Comparison of ENCODE assay signal across 11 cellular contexts in genomic region chr1:43058545-43059360, GRCh38.
DNase-seq lines count a peak whose midpoint lies in the region; ATAC-seq, FAIRE-seq and TF ChIP-seq lines count a peak whose summit lies in the region.
"Had no signal": no experiment of that assay in that cellular context is flagged by ENCODE, and none has a peak within 500 bp of the region (broad histone marks: within the 10 kb centered on the region; RNA-seq: fewer than 3 reads in every experiment).

No MANE protein-coding gene starts in this region.

- peak overlapping the region in 2 of 8 donors; percentile 16 to 38 for H3K4me3 Mint-ChIP-seq in CD4-positive, alpha-beta memory T cell

- H3K79me2 ChIP-seq in OCI-LY7 (ENCODE audit: insufficient read depth, low read depth, low read length): no peaks in the 10 kb centered on the region
- H3K79me2 ChIP-seq in endothelial cell of umbilical vein (ENCODE audit: control insufficient read depth, insufficient read depth, low read length): no peaks in the 10 kb centered on the region
- H3K79me2 ChIP-seq in trophoblast cell (ENCODE audit: control insufficient read depth, insufficient read depth, low read length, poor library complexity): no peaks in the 10 kb centered on the region

- POLR2A ChIA-PET in OCI-LY7 (lab: Charles Lee): no interaction called here
- POLR2A ChIA-PET in endothelial cell of umbilical vein (lab: Charles Lee): no interaction called here
- POLR2A ChIA-PET in CD4-positive, alpha-beta memory T cell (lab: Charles Lee; ENCODE audit: partially characterized antibody): interaction anchor here (0.8 to 1.2 kb wide), 3 partner anchors 15 to 137 kb away, joined by 3 read pairs; no protein-coding TSS in a partner anchor

- peak overlapping the region; percentile 11 for H4K12ac ChIP-seq in trophoblast cell (ENCODE audit: low read depth, low read length)

- H3K79me1 ChIP-seq in trophoblast cell (ENCODE audit: low read length): peaks cover 18% of the 10 kb centered on the region

- no peak overlapping the region for H3K4me3 ChIP-seq in OCI-LY7 (ENCODE audit: low read depth, low read length, poor library complexity, severe bottlenecking)
- no peak overlapping the region for H3K4me3 ChIP-seq in endothelial cell of umbilical vein (replicated peaks in 1 of 3; ENCODE audit: insufficient read depth in 1 of 3, low read depth in 1 of 3, low read length in 3 of 3)
- no peak overlapping the region for H3K4me3 ChIP-seq in trophoblast cell (ENCODE audit: low read depth, low read length)
- no peak overlapping the region for H3K4me3 ChIP-seq in CD4-positive, alpha-beta memory T cell (ENCODE audit: low read length in 2 of 2)
- H3K4me3 ChIP-seq: dorsolateral prefrontal cortex had no signal

- peak overlapping the region; percentile 15; the same call in 1 of the 2 replicates for H3K4me2 ChIP-seq in OCI-LY7 (ENCODE audit: low read length)
- no peak overlapping the region for H3K4me2 ChIP-seq in endothelial cell of umbilical vein (ENCODE audit: insufficient read depth, low read length)
- peak overlapping the region; percentile 22 for H3K4me2 ChIP-seq in trophoblast cell (ENCODE audit: low read length)

- BruUV-seq in OCI-LY7 (replicated peaks; lab: Mats Ljungman, UMichigan) (no TSS peak), endothelial cell of umbilical vein (replicated peaks; lab: Mats Ljungman, UMichigan) (no TSS peak)

- TF ChIP-seq CTCF in OCI-LY7 (conservative IDR thresholded peaks at IDR 0.05; ENCODE audit: low read length) (no peak), endothelial cell of umbilical vein (IDR thresholded peaks at IDR 0.05; ENCODE audit: extremely low read depth in 1 of 2, insufficient read depth in 1 of 2, low read depth in 1 of 2, low read length in 2 of 2) (no peak)

- peak overlapping the region; percentile 38 for H3K14ac ChIP-seq in trophoblast cell (ENCODE audit: low read length)

- no peak overlapping the region for H3K23ac ChIP-seq in trophoblast cell (ENCODE audit: low read length)

- no peaks in the 10 kb centered on the region for H3K9me3 Mint-ChIP-seq in CD4-positive, alpha-beta memory T cell

- H3K9me3 ChIP-seq in OCI-LY7 (ENCODE audit: low read length): no peaks in the 10 kb centered on the region
- no peaks in the 10 kb centered on the region for H3K9me3 ChIP-seq in endothelial cell of umbilical vein (replicated peaks; ENCODE audit: control insufficient read depth, insufficient read depth, low read length)
- no peaks in the 10 kb centered on the region for H3K9me3 ChIP-seq in trophoblast cell (ENCODE audit: insufficient read depth, low read depth, low read length)
- no peaks in the 10 kb centered on the region for H3K9me3 ChIP-seq in CD4-positive, alpha-beta memory T cell (ENCODE audit: control insufficient read depth in 1 of 2, low read length in 2 of 2)

- H2AK5ac ChIP-seq in trophoblast cell (ENCODE audit: low read length): peak overlapping the region; percentile 49

- DNase-seq in DMS153 (lab: John Stamatoyannopoulos, UW) (peak; percentile 30), DMS153 treated with DMSO at 0.1 percent for 48 hours (lab: John Stamatoyannopoulos, UW; ENCODE audit: unreplicated experiment) (no peak), OCI-LY7 (ENCODE audit: low spot score) (no peak), endothelial cell of umbilical vein (ENCODE audit: low read depth, low spot score) (peak; percentile 7), trophoblast cell (no peak), activated gamma-delta T cell treated with Interleukin-2 at 50 U/mL for 16 hours (no peak)
- no peak for DNase-seq in CD4-positive, alpha-beta memory T cell
- DNase-seq: SHP77 had no signal

- no peaks in the 10 kb centered on the region for H3K9me1 ChIP-seq in endothelial cell of umbilical vein (replicated peaks; ENCODE audit: control insufficient read depth, extremely low read depth, insufficient read depth, low read length)

- H2AFZ ChIP-seq in OCI-LY7 (ENCODE audit: low read length) (no peak overlapping the region), endothelial cell of umbilical vein (ENCODE audit: low read depth, low read length) (no peak overlapping the region), trophoblast cell (ENCODE audit: insufficient read depth, low read length, poor library complexity) (peak overlapping the region; percentile 62)

- no peaks in the 10 kb centered on the region for H3K36me3 Mint-ChIP-seq in CD4-positive, alpha-beta memory T cell

- H3K27ac ChIP-seq in OCI-LY7 (ENCODE audit: low read depth, low read length, poor library complexity, severe bottlenecking): no peak overlapping the region
- no peak overlapping the region for H3K27ac ChIP-seq in endothelial cell of umbilical vein (ENCODE audit: insufficient read depth, low read depth, low read length)
- H3K27ac ChIP-seq in trophoblast cell (ENCODE audit: low read depth, low read length): peak overlapping the region; percentile 79
- H3K27ac ChIP-seq in CD4-positive, alpha-beta memory T cell (ENCODE audit: low read depth, low read length): no peak overlapping the region

- H3K27me3 ChIP-seq in endothelial cell of umbilical vein (ENCODE audit: control insufficient read depth in 2 of 2, insufficient read depth in 2 of 2, low read length in 2 of 2): peaks cover 0 to 17% of the 10 kb centered on the region in 2 experiments
- no peaks in the 10 kb centered on the region for H3K27me3 ChIP-seq in trophoblast cell (ENCODE audit: insufficient read depth, low read length)
- no peaks in the 10 kb centered on the region for H3K27me3 ChIP-seq in CD4-positive, alpha-beta memory T cell (ENCODE audit: insufficient read depth, low read length)

- H4K20me1 ChIP-seq in OCI-LY7 (ENCODE audit: insufficient read depth, low read length): no peaks in the 10 kb centered on the region
- H4K20me1 ChIP-seq in endothelial cell of umbilical vein (replicated peaks; ENCODE audit: control insufficient read depth, extremely low read depth, insufficient read depth, low read length): no peaks in the 10 kb centered on the region

- ATAC-seq in HG03045 (IDR thresholded peaks at IDR 0.05; ENCODE audit: unreplicated experiment): no peak

- H3K27me3 Mint-ChIP-seq in CD4-positive, alpha-beta memory T cell: peaks cover 2 to 5% of the 10 kb centered on the region in 2 donors

- peak overlapping the region; percentile 80 for H4K8ac ChIP-seq in trophoblast cell (ENCODE audit: low read depth, low read length)

- H2BK120ac ChIP-seq in trophoblast cell (ENCODE audit: insufficient read depth, low read length, poor library complexity): peak overlapping the region; percentile 92

- H3K18ac ChIP-seq in trophoblast cell (ENCODE audit: low read length): peak overlapping the region; percentile 73

- dilution Hi-C loops in endothelial cell of umbilical vein (cut with MboI; ENCODE audit: extremely low pct_ligation_motif_present, low sequenced_read_pairs): loop anchor here (25.0 kb wide), 1 partner anchor 146 kb away; no protein-coding TSS in a partner anchor

- no peak for TF ChIP-seq POLR2A in endothelial cell of umbilical vein (IDR thresholded peaks at IDR 0.05; ENCODE audit: low read depth, low read length)

- H3K4me1 ChIP-seq in OCI-LY7 (ENCODE audit: insufficient read depth, low read length, poor library complexity, severe bottlenecking) (no peaks in the 10 kb centered on the region), endothelial cell of umbilical vein (ENCODE audit: control insufficient read depth, extremely low read depth, insufficient read depth, low read length) (no peaks in the 10 kb centered on the region), trophoblast cell (ENCODE audit: control insufficient read depth in 1 of 2, insufficient read depth in 2 of 2, low read length in 2 of 2) (peaks cover 16% of the 10 kb centered on the region in 2 experiments)
- peaks cover 10% of the 10 kb centered on the region for H3K4me1 ChIP-seq in CD4-positive, alpha-beta memory T cell (ENCODE audit: insufficient read depth, low read length)

- H3K27ac Mint-ChIP-seq in CD4-positive, alpha-beta memory T cell: peak overlapping the region in 1 of 7 donors; percentile 20

- WGBS in trophoblast cell (ENCODE audit: extremely low coverage, insufficient coverage, insufficient read length): no CpG with 5 or more reads among the region's 12 CpGs

- no peaks in the 10 kb centered on the region for H3K36me3 ChIP-seq in OCI-LY7 (ENCODE audit: insufficient read depth, low read length)
- no peaks in the 10 kb centered on the region for H3K36me3 ChIP-seq in endothelial cell of umbilical vein (ENCODE audit: control insufficient read depth in 2 of 2, extremely low read depth in 1 of 2, insufficient read depth in 2 of 2, low read length in 2 of 2)
- H3K36me3 ChIP-seq in trophoblast cell (ENCODE audit: control insufficient read depth in 1 of 2, insufficient read depth in 2 of 2, low read length in 2 of 2): no peaks in the 10 kb centered on the region
- H3K36me3 ChIP-seq in CD4-positive, alpha-beta memory T cell (ENCODE audit: insufficient read depth, low read length): no peaks in the 10 kb centered on the region

- H3K9me2 ChIP-seq in OCI-LY7 (ENCODE audit: insufficient read depth, low read length): no peaks in the 10 kb centered on the region

- H4K91ac ChIP-seq in trophoblast cell (ENCODE audit: low read depth, low read length): peak overlapping the region; percentile 96

- H2BK5ac ChIP-seq in trophoblast cell (ENCODE audit: low read depth, low read length, poor library complexity): peak overlapping the region; percentile 91

- H3K9ac ChIP-seq in endothelial cell of umbilical vein (replicated peaks; ENCODE audit: extremely low read depth, insufficient read depth, low read length) (no peak overlapping the region), trophoblast cell (ENCODE audit: low read length) (no peak overlapping the region)

- peaks cover 9 to 19% (median 11%) of the 10 kb centered on the region in 4 donors for H3K4me1 Mint-ChIP-seq in CD4-positive, alpha-beta memory T cell

- no peak for FAIRE-seq in endothelial cell of umbilical vein (lab: Jason Lieb, UNC)
- FAIRE-seq: A204.1 had no signal

- CTCF ChIA-PET in OCI-LY7 (lab: Charles Lee; ENCODE audit: unreplicated experiment): no interaction called here
- CTCF ChIA-PET in endothelial cell of umbilical vein (lab: Charles Lee): interaction anchor here (0.6 to 2.1 kb wide), 5 partner anchors 9 to 146 kb away, joined by 3 to 21 read pairs (median 4); no protein-coding TSS in a partner anchor
- CTCF ChIA-PET in CD4-positive, alpha-beta memory T cell (lab: Charles Lee; ENCODE audit: partially characterized antibody): interaction anchor here (1.2 to 1.7 kb wide), 3 partner anchors 15 to 145 kb away, joined by 3 to 10 read pairs (median 8); no protein-coding TSS in a partner anchor

- intact Hi-C loops in OCI-LY7 (cut with micrococcal nuclease; ENCODE audit: unreplicated experiment) (no loop called here), endothelial cell of umbilical vein (cut with micrococcal nuclease) (no loop called here)
- intact Hi-C loops in CD4-positive, alpha-beta memory T cell (cut with micrococcal nuclease): no loop called here

- peak overlapping the region; percentile 84 for H2BK12ac ChIP-seq in trophoblast cell (ENCODE audit: low read length)

- H3K4ac ChIP-seq in trophoblast cell (ENCODE audit: low read depth, low read length): peak overlapping the region; percentile 22

TF ChIP-seq in endothelial cell of umbilical vein, 7 proteins besides CTCF, POLR2A, EP300 and RAD21 (continues in another document):
- TF ChIP-seq EZH2 (IDR thresholded peaks at IDR 0.05; ENCODE audit: borderline replicate concordance, low read depth, low read length, severe bottlenecking) (no peak), GATA2 (IDR thresholded peaks at IDR 0.05; ENCODE audit: insufficient read depth, insufficient read length, low read depth, low read length) (no peak), FOS (IDR thresholded peaks at IDR 0.05; ENCODE audit: borderline replicate concordance, insufficient read depth, low read length) (no peak)

Comparison
In these comparisons a context has a peak if more than half of its experiments do, and no peak if none do; other contexts are left out.
1. DNase-seq: peak in DMS153 (single experiment) and endothelial cell of umbilical vein (single experiment); none in DMS153 treated with DMSO at 0.1 percent for 48 hours (single experiment), OCI-LY7 (single experiment), trophoblast cell (0 of 2), activated gamma-delta T cell treated with Interleukin-2 at 50 U/mL for 16 hours (single experiment) and CD4-positive, alpha-beta memory T cell (0 of 5).